Comparison of ENCODE assay signal across 16 cellular contexts in genomic region chr15:41633609-41634008, GRCh38.
"Had no signal": no experiment of that assay in that cellular context is flagged by ENCODE, and none has a peak within 500 bp of the region (broad histone marks: within the 10 kb centered on the region; RNA-seq: fewer than 3 reads in every experiment).

No MANE protein-coding gene starts in this region.

- H3K27me3 Mint-ChIP-seq: activated naive CD4-positive, alpha-beta T cell treated with anti-CD3 and anti-CD28 coated beads, Interleukin-2, amount 10 ng/mL, durations not matched to agents 7 days and 5 days; naive thymus-derived CD8-positive, alpha-beta T cell had no signal

- H3K36me3 Mint-ChIP-seq: activated naive CD4-positive, alpha-beta T cell treated with anti-CD3 and anti-CD28 coated beads, Interleukin-2, amount 10 ng/mL, durations not matched to agents 7 days and 5 days; immature natural killer cell; naive thymus-derived CD8-positive, alpha-beta T cell had no signal

- H3K9me3 Mint-ChIP-seq: activated naive CD4-positive, alpha-beta T cell treated with anti-CD3 and anti-CD28 coated beads, Interleukin-2, amount 10 ng/mL, durations not matched to agents 7 days and 5 days; activated T-helper 2 cell treated with anti-CD3 and anti-CD28 coated beads, Interferon-gamma antibody, Interleukin-2, Interleukin-4, amounts not matched to agents 10 μg/mL and 5 μg/mL and 100 μg/mL, durations not matched to agents 14 hours and 24 hours and 36 hours; immature natural killer cell; naive thymus-derived CD8-positive, alpha-beta T cell had no signal

- H3K9me3 ChIP-seq: neutrophil, sigmoid colon, spleen, thoracic aorta, upper lobe of right lung had no signal

- H3K79me2 ChIP-seq: parathyroid adenoma had no signal

- H3K27ac ChIP-seq: epithelial cell of prostate, parathyroid adenoma, sigmoid colon, spleen, thoracic aorta, upper lobe of right lung had no signal

- H3K36me3 ChIP-seq: neutrophil, sigmoid colon, spleen, thoracic aorta, upper lobe of right lung had no signal

- H3K4me3 Mint-ChIP-seq: activated naive CD4-positive, alpha-beta T cell treated with anti-CD3 and anti-CD28 coated beads, Interleukin-2, amount 10 ng/mL, durations not matched to agents 7 days and 5 days; immature natural killer cell; naive thymus-derived CD8-positive, alpha-beta T cell had no signal

- H3K4me1 ChIP-seq: parathyroid adenoma, sigmoid colon, upper lobe of right lung had no signal

- H3K4me1 Mint-ChIP-seq: activated naive CD4-positive, alpha-beta T cell treated with anti-CD3 and anti-CD28 coated beads, Interleukin-2, amount 10 ng/mL, durations not matched to agents 7 days and 5 days; immature natural killer cell had no signal

- H2AFZ ChIP-seq: parathyroid adenoma had no signal

- ATAC-seq: activated CD4-positive, CD25-positive, alpha-beta regulatory T cell treated with anti-CD3 and anti-CD28 coated beads, Interleukin-2, amount 50 U/mL, for 24 hours; naive thymus-derived CD8-positive, alpha-beta T cell had no signal

- H3K4me3 ChIP-seq: sigmoid colon, spleen, thoracic aorta, upper lobe of right lung had no signal

- DNase-seq: activated naive CD4-positive, alpha-beta T cell treated with anti-CD3 and anti-CD28 coated beads, Interleukin-2, amount 10 ng/mL, durations not matched to agents 7 days and 5 days; activated T-cell treated with anti-CD3 and anti-CD28 coated beads for 4 hours; foreskin melanocyte; head of caudate nucleus; immature natural killer cell; mesenchymal stem cell; naive thymus-derived CD8-positive, alpha-beta T cell; sigmoid colon; spleen; upper lobe of right lung had no signal

- H3K27ac Mint-ChIP-seq: activated naive CD4-positive, alpha-beta T cell treated with anti-CD3 and anti-CD28 coated beads, Interleukin-2, amount 10 ng/mL, durations not matched to agents 7 days and 5 days; activated T-helper 2 cell treated with anti-CD3 and anti-CD28 coated beads, Interferon-gamma antibody, Interleukin-2, Interleukin-4, amounts not matched to agents 10 μg/mL and 5 μg/mL and 100 μg/mL, durations not matched to agents 14 hours and 24 hours and 36 hours; immature natural killer cell had no signal
